In genomic region chr11:68412593-68413475, GRCh38 we compare ENCODE assay signal across 12 cellular contexts. TPM values are rescaled to one million over a fixed set of nuclear protein-coding genes. Genes with fewer than 3 reads are reported as not detected.
DNase-seq lines count a peak whose midpoint lies in the region; ATAC-seq, FAIRE-seq and TF ChIP-seq lines count a peak whose summit lies in the region.
"Had no signal": no experiment of that assay in that cellular context is flagged by ENCODE, and none has a peak within 500 bp of the region (broad histone marks: within the 10 kb centered on the region; RNA-seq: fewer than 3 reads in every experiment).

No MANE protein-coding gene starts in this region.

- no peak overlapping the region for H3K18ac ChIP-seq in mesenchymal stem cell (ENCODE audit: low read depth in 1 of 2, low read length in 2 of 2)

- H3K14ac ChIP-seq in mesenchymal stem cell (ENCODE audit: low read length in 2 of 2) = no peak overlapping the region

- H3K27ac ChIP-seq in mesenchymal stem cell (ENCODE audit: low read length, poor library complexity, severe bottlenecking) = no peak overlapping the region
- H3K27ac ChIP-seq: epithelial cell of prostate, thoracic aorta had no signal

- H3K9me3 ChIP-seq in mesenchymal stem cell (ENCODE audit: control insufficient read depth, low read length) = no peaks in the 10 kb centered on the region
- H3K9me3 ChIP-seq: thoracic aorta had no signal

- H3K4me3 ChIP-seq in mesenchymal stem cell (ENCODE audit: insufficient read depth in 1 of 2, low read depth in 1 of 2, low read length in 2 of 2) = peak overlapping the region in 1 of 2 experiments; percentile 23
- H3K4me3 ChIP-seq: thoracic aorta had no signal

- H3K9me3 Mint-ChIP-seq in chondrocyte (ENCODE audit: low read depth) = no peaks in the 10 kb centered on the region

- no peak overlapping the region for H2BK15ac ChIP-seq in mesenchymal stem cell (ENCODE audit: low read depth, poor library complexity, severe bottlenecking)

- no peak overlapping the region for H3K9ac ChIP-seq in mesenchymal stem cell (ENCODE audit: low read length)

- H3K4me1 ChIP-seq in mesenchymal stem cell (ENCODE audit: control insufficient read depth, insufficient read depth, low read depth, low read length) = peaks cover 7% of the 10 kb centered on the region

- H3K27me3 ChIP-seq in mesenchymal stem cell (ENCODE audit: control insufficient read depth in 1 of 2, insufficient read depth in 1 of 2, low read length in 2 of 2) = no peaks in the 10 kb centered on the region

- H4K91ac ChIP-seq in mesenchymal stem cell (ENCODE audit: low read length) = no peak overlapping the region

- no peaks in the 10 kb centered on the region for H3K27me3 Mint-ChIP-seq in chondrocyte (ENCODE audit: low read depth)

- no peak for TF ChIP-seq CTCF in chondrocyte (IDR thresholded peaks at IDR 0.05)

- H3K4me3 Mint-ChIP-seq in chondrocyte (ENCODE audit: unreplicated experiment) = no peak overlapping the region

- H2AK5ac ChIP-seq in mesenchymal stem cell (ENCODE audit: low read length, severe bottlenecking) = no peak overlapping the region

- H3K27ac Mint-ChIP-seq in chondrocyte (ENCODE audit: unreplicated experiment) = no peak overlapping the region

- H3K4me2 ChIP-seq in mesenchymal stem cell (ENCODE audit: low read length, poor library complexity, severe bottlenecking) = no peak overlapping the region

- peak; percentile 86 for FAIRE-seq in GM18507 (lab: Jason Lieb, UNC)

- no peak for ATAC-seq in HG03457 (IDR thresholded peaks at IDR 0.05; ENCODE audit: unreplicated experiment)
- ATAC-seq: Panc1 had no signal

- 89% methylated on average over 24 of the region's 24 CpGs for WGBS in mesenchymal stem cell

- H3K4me1 Mint-ChIP-seq in chondrocyte (ENCODE audit: low read depth) = no peaks in the 10 kb centered on the region

- H2AFZ ChIP-seq in mesenchymal stem cell (ENCODE audit: low read depth, low read length) = no peak overlapping the region

- H3K23ac ChIP-seq in mesenchymal stem cell (ENCODE audit: low read length in 2 of 2) = no peak overlapping the region

- H2BK120ac ChIP-seq in mesenchymal stem cell (ENCODE audit: low read depth, low read length) = no peak overlapping the region

- DNase-seq in AG08396 (ENCODE audit: low spot score) = peak; percentile 38
- peak; percentile 59 for DNase-seq in GM18507 (ENCODE audit: extremely low spot score, insufficient read length, low read depth)
- peak; percentile 42 for DNase-seq in amniotic epithelial cell (ENCODE audit: low read depth)
- peak; percentile 73 for DNase-seq in mesenchymal stem cell
- no peak for DNase-seq in cortex of kidney (lab: John Stamatoyannopoulos, UW)
- DNase-seq in chondrocyte (ENCODE audit: low spot score) = no peak
- DNase-seq in HuH-7.5 (ENCODE audit: low spot score) = no peak
- DNase-seq: DMS79 treated with DMSO at 0.1 percent for 48 hours had no signal

- H3K79me1 ChIP-seq in mesenchymal stem cell (replicated peaks; ENCODE audit: low read length, poor library complexity, severe bottlenecking) = peaks cover 11% of the 10 kb centered on the region

- no peak overlapping the region for H3K4ac ChIP-seq in mesenchymal stem cell (ENCODE audit: low read depth in 1 of 2, low read length in 2 of 2)

- H3K36me3 ChIP-seq in mesenchymal stem cell (ENCODE audit: control insufficient read depth in 1 of 2, insufficient read depth in 2 of 2, low read depth in 1 of 2, low read length in 2 of 2) = peaks cover 53 to 65% of the 10 kb centered on the region in 2 experiments

- no peak overlapping the region for H2BK12ac ChIP-seq in mesenchymal stem cell (ENCODE audit: low read length in 2 of 2)

- H2BK5ac ChIP-seq in mesenchymal stem cell (ENCODE audit: low read depth, low read length, poor library complexity, severe bottlenecking) = no peak overlapping the region

- no peak overlapping the region for H4K8ac ChIP-seq in mesenchymal stem cell (ENCODE audit: low read length)

- H3K36me3 Mint-ChIP-seq in chondrocyte (ENCODE audit: low read depth) = peaks cover 27% of the 10 kb centered on the region

RNA-seq across cellular contexts. Expression of gene PPP6R3, which starts 47.7 kb away (rescaled TPM):
- 39.3 TPM for polyA plus RNA-seq in mesenchymal stem cell (2013, experiment 1 of 2)
- 39.5 TPM for polyA plus RNA-seq in mesenchymal stem cell (2013, experiment 2 of 2)
- total RNA-seq in chondrocyte = 73.4 to 76.1 TPM (median 75.1 TPM) in 3 replicates

Comparison
In these comparisons a context has a peak if more than half of its experiments do, and no peak if none do; other contexts are left out.
1. DNase-seq: peak in AG08396 (single experiment), GM18507 (single experiment), amniotic epithelial cell (single experiment) and mesenchymal stem cell (single experiment); none in cortex of kidney (single experiment), chondrocyte (single experiment) and HuH-7.5 (single experiment).